In the genomic region with DNA sequence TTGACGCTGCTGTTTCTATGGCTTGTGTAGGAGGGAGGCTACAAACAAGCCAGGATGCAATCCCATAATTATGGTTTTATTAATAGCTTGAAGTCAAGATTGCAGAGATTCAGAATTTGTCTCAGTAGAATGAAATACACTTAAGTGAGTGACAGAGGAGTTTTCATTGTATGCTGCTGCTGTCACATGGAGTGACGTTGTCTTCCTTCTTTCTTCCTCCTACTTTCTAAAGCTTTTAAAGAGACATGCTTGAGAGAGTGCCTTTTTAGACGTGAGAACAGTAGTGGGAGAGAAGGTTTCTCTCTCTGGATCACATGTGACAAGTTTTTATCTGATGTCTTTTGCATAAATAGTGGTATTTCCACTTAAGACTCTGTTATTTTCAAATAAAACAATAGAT, we compare ENCODE assay signal across 17 cellular contexts.
"Had no signal": no experiment of that assay in that cellular context is flagged by ENCODE, and none has a peak within 500 bp of the region (broad histone marks: within the 10 kb centered on the region; RNA-seq: fewer than 3 reads in every experiment).

No MANE protein-coding gene starts in this region.

- ATAC-seq: foreskin keratinocyte, heart right ventricle, left cardiac atrium, left lung, left ventricle myocardium superior, lower lobe of right lung, mucosa of descending colon had no signal

- DNase-seq: cerebellar nuclear complex; colonic mucosa; dermis blood vessel endothelial cell; dorsolateral prefrontal cortex; effector CD4-positive, alpha-beta T cell; effector memory CD4-positive, alpha-beta T cell; foreskin keratinocyte; glutamatergic neuron; heart right ventricle; hippocampal formation; left cardiac atrium; left lung; left ventricle myocardium superior; lower lobe of right lung; mesenchymal stem cell; mucosa of descending colon had no signal

- H3K36me3 ChIP-seq: colonic mucosa, esophagus muscularis mucosa, heart right ventricle, left lung, lower lobe of right lung had no signal

- H3K4me1 ChIP-seq: colonic mucosa, esophagus muscularis mucosa, foreskin keratinocyte, heart right ventricle, left lung, lower lobe of right lung had no signal

- H3K27me3 ChIP-seq: colonic mucosa, dorsolateral prefrontal cortex, esophagus muscularis mucosa, foreskin keratinocyte, heart right ventricle, left lung had no signal

- H3K27ac ChIP-seq: colonic mucosa, dorsolateral prefrontal cortex, esophagus muscularis mucosa, foreskin keratinocyte, heart right ventricle, left lung, lower lobe of right lung had no signal

- H3K4me3 ChIP-seq: colonic mucosa, dorsolateral prefrontal cortex, esophagus muscularis mucosa, heart right ventricle, left lung, lower lobe of right lung, mucosa of descending colon had no signal

- H3K9me3 ChIP-seq: colonic mucosa, esophagus muscularis mucosa, left lung, lower lobe of right lung, mucosa of descending colon had no signal
